ENCODE assay signal across 8 cellular contexts in genomic region chrX:108699368-108699767, GRCh38. TPM values are rescaled to one million over a fixed set of nuclear protein-coding genes. Genes with fewer than 3 reads are reported as not detected.
DNase-seq lines count a peak whose midpoint lies in the region; ATAC-seq and TF ChIP-seq lines count a peak whose summit lies in the region.

No MANE protein-coding gene starts in this region.

- peak; percentile 18 for TF ChIP-seq CTCF in kidney epithelial cell (IDR thresholded peaks at IDR 0.05; ENCODE audit: insufficient read depth, low read length, poor library complexity, severe bottlenecking)

- H3K36me3 ChIP-seq in kidney epithelial cell (ENCODE audit: control insufficient read depth, insufficient read depth, low read length): no peaks in the 10 kb centered on the region

- H3K4me3 ChIP-seq in kidney epithelial cell (ENCODE audit: low read depth, low read length): no peak overlapping the region

- no peak overlapping the region for H3K4me3 Mint-ChIP-seq in activated T-cell treated with anti-CD3 and anti-CD28 coated beads, Interleukin-2, amount 50 U/mL, for 24 hours

- H3K27ac Mint-ChIP-seq in activated T-cell treated with anti-CD3 and anti-CD28 coated beads, Interleukin-2, amount 50 U/mL, for 24 hours: no peak overlapping the region

- ATAC-seq in HG02943 (IDR thresholded peaks at IDR 0.05; ENCODE audit: low read depth, unreplicated experiment) (peak; percentile 64), SK-N-SH treated with all-trans-retinoic acid at 6 μM for 48 hours (peak; percentile 89), HG02970 (IDR thresholded peaks at IDR 0.05; ENCODE audit: low FRiP score, unreplicated experiment) (no peak), GM21367 (IDR thresholded peaks at IDR 0.05; ENCODE audit: unreplicated experiment) (no peak)

- H3K4me1 Mint-ChIP-seq in activated T-cell treated with anti-CD3 and anti-CD28 coated beads, Interleukin-2, amount 50 U/mL, for 24 hours (ENCODE audit: low read depth): no peaks in the 10 kb centered on the region

- H3K9me3 Mint-ChIP-seq in activated T-cell treated with anti-CD3 and anti-CD28 coated beads, Interleukin-2, amount 50 U/mL, for 24 hours: no peaks in the 10 kb centered on the region

- no peaks in the 10 kb centered on the region for H3K36me3 Mint-ChIP-seq in activated T-cell treated with anti-CD3 and anti-CD28 coated beads, Interleukin-2, amount 50 U/mL, for 24 hours (ENCODE audit: low read depth)

- DNase-seq in NCI-H2196 (lab: John Stamatoyannopoulos, UW; ENCODE audit: unreplicated experiment) (peak; percentile 1), NCI-H2196 treated with DMSO at 0.1 percent for 48 hours (lab: John Stamatoyannopoulos, UW; ENCODE audit: unreplicated experiment) (no peak), kidney epithelial cell (ENCODE audit: low read depth) (peak; percentile 2)
- no peak for DNase-seq in activated T-cell treated with anti-CD3 and anti-CD28 coated beads, Interleukin-2, amount 50 U/mL, for 24 hours

- H3K27me3 Mint-ChIP-seq in activated T-cell treated with anti-CD3 and anti-CD28 coated beads, Interleukin-2, amount 50 U/mL, for 24 hours: peaks cover 30% of the 10 kb centered on the region

- no peaks in the 10 kb centered on the region for H3K27me3 ChIP-seq in kidney epithelial cell (ENCODE audit: control insufficient read depth, insufficient read depth, low read length)

TF ChIP-seq in SK-N-SH treated with all-trans-retinoic acid at 6 μM for 48 hours, 23 proteins besides CTCF, POLR2A, EP300 and RAD21:
- TF ChIP-seq OSR1 (CRISPR knock-in tag; IDR thresholded peaks at IDR 0.05) (no peak), ISL1 (CRISPR knock-in tag; IDR thresholded peaks at IDR 0.05) (no peak), ARNTL (CRISPR knock-in tag; IDR thresholded peaks at IDR 0.05; ENCODE audit: borderline replicate concordance, low read depth) (no peak), ZC3H10 (CRISPR knock-in tag; IDR thresholded peaks at IDR 0.05) (no peak), CSDC2 (CRISPR knock-in tag; IDR thresholded peaks at IDR 0.05) (no peak), ESRRG (CRISPR knock-in tag; IDR thresholded peaks at IDR 0.05) (no peak), CSRNP3 (CRISPR knock-in tag; IDR thresholded peaks at IDR 0.05) (no peak), ZNF8 (CRISPR knock-in tag; IDR thresholded peaks at IDR 0.05) (no peak), SNAI2 (CRISPR knock-in tag; IDR thresholded peaks at IDR 0.05) (no peak), ZNF70 (CRISPR knock-in tag; IDR thresholded peaks at IDR 0.05) (no peak), GLIS3 (CRISPR knock-in tag; IDR thresholded peaks at IDR 0.05) (no peak)

RNA-seq across cellular contexts. Expression of gene IRS4, which starts 37.0 kb away (rescaled TPM):
- total RNA-seq in kidney epithelial cell: not detected in 2 replicates

Comparison
In these comparisons a context has a peak if more than half of its experiments do, and no peak if none do; other contexts are left out.
1. DNase-seq: peak in NCI-H2196 (single experiment) and kidney epithelial cell (single experiment); none in NCI-H2196 treated with DMSO at 0.1 percent for 48 hours (single experiment) and activated T-cell treated with anti-CD3 and anti-CD28 coated beads, Interleukin-2, amount 50 U/mL, for 24 hours (single experiment).
2. ATAC-seq: peak in HG02943 (single experiment) and SK-N-SH treated with all-trans-retinoic acid at 6 μM for 48 hours (single experiment); none in HG02970 (single experiment) and GM21367 (single experiment).